ENCODE assay signal across 1 cellular context in the genomic region with DNA sequence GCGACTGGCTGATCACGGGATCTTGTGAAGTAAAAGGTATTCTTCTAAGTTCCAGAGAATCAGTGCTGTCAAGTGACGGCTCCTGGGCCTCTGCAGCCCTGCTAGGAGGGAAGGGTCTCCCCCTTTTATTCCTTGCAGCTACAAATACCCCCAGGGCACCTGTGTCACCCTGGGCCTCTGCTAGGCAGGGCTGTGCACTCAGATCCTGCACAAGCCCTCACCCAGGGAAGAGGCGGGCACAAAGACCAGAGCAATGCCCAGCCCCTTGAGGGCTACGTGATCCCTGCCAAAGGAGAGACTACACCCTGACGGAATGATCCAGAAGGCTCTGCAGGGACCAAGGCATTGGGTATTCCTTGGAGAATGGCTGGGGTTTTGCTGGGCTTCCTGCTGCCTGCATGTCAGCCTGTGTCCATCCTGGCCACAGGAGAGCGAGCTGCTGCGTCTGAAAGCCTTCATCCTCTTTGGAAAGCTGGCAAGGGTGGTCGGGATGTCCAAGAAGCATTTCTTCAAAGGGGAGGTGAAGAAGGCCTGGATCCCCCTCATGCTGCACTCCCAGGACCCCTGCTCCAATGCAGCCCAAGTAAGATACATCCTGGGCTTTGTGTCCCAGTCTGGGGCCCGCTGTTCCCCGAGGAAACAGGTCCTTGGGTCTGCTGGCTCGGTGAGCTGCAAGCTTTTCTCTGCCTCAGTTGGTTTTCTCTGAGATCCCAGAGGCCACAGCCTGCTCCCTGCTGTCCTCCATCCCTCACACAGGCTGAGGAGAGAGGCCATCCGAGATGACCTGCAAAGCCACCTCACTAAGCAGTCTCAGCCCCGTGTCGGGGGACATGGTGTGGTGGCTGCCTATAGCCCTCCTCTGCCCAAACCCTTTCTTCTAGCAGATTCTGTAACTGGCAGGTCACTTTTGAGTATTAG.
TF ChIP-seq lines count a peak whose summit lies in the region.

No MANE protein-coding gene starts in this region.

TF ChIP-seq in A549, 52 proteins besides CTCF, POLR2A, EP300 and RAD21 (continued from another document):
- TF ChIP-seq, protein P1, sequence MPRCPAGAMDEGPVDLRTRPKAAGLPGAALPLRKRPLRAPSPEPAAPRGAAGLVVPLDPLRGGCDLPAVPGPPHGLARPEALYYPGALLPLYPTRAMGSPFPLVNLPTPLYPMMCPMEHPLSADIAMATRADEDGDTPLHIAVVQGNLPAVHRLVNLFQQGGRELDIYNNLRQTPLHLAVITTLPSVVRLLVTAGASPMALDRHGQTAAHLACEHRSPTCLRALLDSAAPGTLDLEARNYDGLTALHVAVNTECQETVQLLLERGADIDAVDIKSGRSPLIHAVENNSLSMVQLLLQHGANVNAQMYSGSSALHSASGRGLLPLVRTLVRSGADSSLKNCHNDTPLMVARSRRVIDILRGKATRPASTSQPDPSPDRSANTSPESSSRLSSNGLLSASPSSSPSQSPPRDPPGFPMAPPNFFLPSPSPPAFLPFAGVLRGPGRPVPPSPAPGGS (IDR thresholded peaks at IDR 0.05) = no peak
- TF ChIP-seq, protein P2, sequence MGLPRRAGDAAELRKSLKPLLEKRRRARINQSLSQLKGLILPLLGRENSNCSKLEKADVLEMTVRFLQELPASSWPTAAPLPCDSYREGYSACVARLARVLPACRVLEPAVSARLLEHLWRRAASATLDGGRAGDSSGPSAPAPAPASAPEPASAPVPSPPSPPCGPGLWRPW (IDR thresholded peaks at IDR 0.05) = no peak
- no peak for TF ChIP-seq KDM5A (IDR thresholded peaks at IDR 0.05)
- TF ChIP-seq FOXS1 (CRISPR knock-in tag; IDR thresholded peaks at IDR 0.05) = no peak
- no peak for TF ChIP-seq CHD2 (IDR thresholded peaks at IDR 0.05; ENCODE audit: low read length, partially characterized antibody)
- TF ChIP-seq, protein P3, sequence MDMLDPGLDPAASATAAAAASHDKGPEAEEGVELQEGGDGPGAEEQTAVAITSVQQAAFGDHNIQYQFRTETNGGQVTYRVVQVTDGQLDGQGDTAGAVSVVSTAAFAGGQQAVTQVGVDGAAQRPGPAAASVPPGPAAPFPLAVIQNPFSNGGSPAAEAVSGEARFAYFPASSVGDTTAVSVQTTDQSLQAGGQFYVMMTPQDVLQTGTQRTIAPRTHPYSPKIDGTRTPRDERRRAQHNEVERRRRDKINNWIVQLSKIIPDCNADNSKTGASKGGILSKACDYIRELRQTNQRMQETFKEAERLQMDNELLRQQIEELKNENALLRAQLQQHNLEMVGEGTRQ (IDR thresholded peaks at IDR 0.05) = no peak
- no peak for TF ChIP-seq MYC (IDR thresholded peaks at IDR 0.05; ENCODE audit: borderline replicate concordance, low read length)
- no peak for TF ChIP-seq FOSL2 (IDR thresholded peaks at IDR 0.05)
- no peak for TF ChIP-seq FOSL2 (CRISPR knock-in tag; IDR thresholded peaks at IDR 0.05)
- no peak for TF ChIP-seq SMC3 (IDR thresholded peaks at IDR 0.05)
- TF ChIP-seq SREBF2 (IDR thresholded peaks at IDR 0.05) = no peak
- no peak for TF ChIP-seq ESRRA (IDR thresholded peaks at IDR 0.05; ENCODE audit: borderline replicate concordance, low read length)
TF ChIP-seq in A549: peak in this region for 0.
